8 cellular contexts compared by ENCODE assay signal in the genomic region with DNA sequence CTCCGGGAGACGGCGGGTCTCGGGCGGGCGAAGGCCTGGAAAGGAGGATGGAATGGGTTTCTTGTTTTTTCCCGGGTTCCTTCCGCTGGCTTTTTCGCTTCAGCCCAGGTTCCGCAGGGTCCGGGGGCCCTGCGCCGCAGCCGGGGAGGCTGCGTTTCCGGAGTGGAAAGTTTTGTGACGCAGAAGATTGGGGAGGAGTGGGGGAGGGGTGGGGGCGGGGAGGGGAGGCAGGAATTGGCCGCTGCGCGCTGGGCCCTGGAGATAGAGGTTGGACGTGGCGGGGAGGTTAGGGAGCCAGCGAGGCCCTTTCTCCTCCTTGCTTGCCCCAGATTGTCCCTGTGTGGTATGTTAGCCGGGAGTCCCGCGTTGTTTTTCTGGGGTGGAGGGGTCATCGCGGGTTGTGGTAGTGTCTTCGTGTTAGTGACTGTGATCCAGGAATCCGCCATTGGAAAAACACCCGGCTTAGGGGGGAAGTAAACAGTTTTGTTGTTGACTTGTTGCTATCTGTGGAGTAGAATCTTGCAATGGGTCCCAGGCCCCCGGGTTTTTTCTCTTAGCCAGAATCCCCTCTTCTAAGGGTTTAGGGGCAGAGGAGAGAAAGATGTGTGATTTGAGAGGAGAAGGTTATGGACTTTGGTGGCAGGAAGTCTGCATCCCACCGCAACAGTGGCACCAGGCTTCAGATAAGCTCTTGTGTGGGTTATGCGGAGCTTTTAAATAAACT. TPM values are rescaled to one million over a fixed set of nuclear protein-coding genes. Genes with fewer than 3 reads are reported as not detected.
DNase-seq lines count a peak whose midpoint lies in the region; ATAC-seq and TF ChIP-seq lines count a peak whose summit lies in the region.

No MANE protein-coding gene starts in this region.

- DNase-seq in COLO668 (lab: John Stamatoyannopoulos, UW; ENCODE audit: unreplicated experiment) (peak; percentile 51), H7 (no peak), OCI-M1 (lab: John Stamatoyannopoulos, UW) (peak; percentile 69), activated gamma-delta T cell (lab: John Stamatoyannopoulos, UW) (peak; percentile 67), occipital lobe (lab: John Stamatoyannopoulos, UW) (peak; percentile 32), tibial artery (peak; percentile 63 to 80), NCI-H2081 (lab: John Stamatoyannopoulos, UW) (no peak)

- TF ChIP-seq CTCF in gastroesophageal sphincter (IDR thresholded peaks at IDR 0.05): peak in 1 of 4 experiments; percentile 12
- TF ChIP-seq CTCF in tibial artery (IDR thresholded peaks at IDR 0.05): no peak

- peaks cover 9% of the 10 kb centered on the region for H3K36me3 ChIP-seq in H7 (replicated peaks; ENCODE audit: control insufficient read depth, insufficient read depth, low read length)
- no peaks in the 10 kb centered on the region for H3K36me3 ChIP-seq in gastroesophageal sphincter
- peaks cover 0 to 23% (median 9%) of the 10 kb centered on the region in 3 donors for H3K36me3 ChIP-seq in tibial artery

- H3K27me3 ChIP-seq in H7 (ENCODE audit: control insufficient read depth, insufficient read depth, low read length): no peaks in the 10 kb centered on the region
- H3K27me3 ChIP-seq in gastroesophageal sphincter: no peaks in the 10 kb centered on the region
- no peaks in the 10 kb centered on the region for H3K27me3 ChIP-seq in tibial artery

- intact Hi-C loops in tibial artery (cut with DNase I; ENCODE audit: low total_unique reads): no loop called here

- peak; percentile 35 for ATAC-seq in gastroesophageal sphincter

- H3K4me3 ChIP-seq in H7 (ENCODE audit: insufficient read depth, low read depth, low read length) (peak overlapping the region; percentile 73), gastroesophageal sphincter (peak overlapping the region; percentile 82 to 99), tibial artery (peak overlapping the region; percentile 72 to 87)

- TF ChIP-seq EP300 in gastroesophageal sphincter (IDR thresholded peaks at IDR 0.05): no peak

- TF ChIP-seq POLR2A in gastroesophageal sphincter (IDR thresholded peaks at IDR 0.05): no peak

- H3K9me3 ChIP-seq in gastroesophageal sphincter: no peaks in the 10 kb centered on the region
- no peaks in the 10 kb centered on the region for H3K9me3 ChIP-seq in tibial artery

- H3K27ac ChIP-seq in gastroesophageal sphincter: peak overlapping the region; percentile 98 to 100 (median 100)
- peak overlapping the region; percentile 99 to 100 for H3K27ac ChIP-seq in tibial artery

- WGBS in gastroesophageal sphincter (ENCODE audit: low coverage in 1 of 2), 2 donors: 0 to 20% methylated on average over 1 to 2 of the region's 35 CpGs

- peaks cover 0 to 23% (median 12%) of the 10 kb centered on the region in 3 donors for H3K4me1 ChIP-seq in gastroesophageal sphincter
- H3K4me1 ChIP-seq in tibial artery: peaks cover 0 to 39% (median 17%) of the 10 kb centered on the region in 4 donors

RNA-seq across cellular contexts. Expression of a gene that starts 1.1 kb away (rescaled TPM):
- 186 and 198 TPM in 2 replicates for total RNA-seq in H7 (2014; rRNA removed; shearing (Covaris generic))
- total RNA-seq in gastroesophageal sphincter: 100 to 1,000 TPM; 226 to 385 (median 318) TPM
- 307 TPM for total RNA-seq in occipital lobe

Comparison
In these comparisons a context has a peak if more than half of its experiments do, and no peak if none do; other contexts are left out.
1. DNase-seq: peak in COLO668 (single experiment), OCI-M1 (single experiment), activated gamma-delta T cell (single experiment), occipital lobe (single experiment) and tibial artery (2 of 2); none in H7 (single experiment) and NCI-H2081 (0 of 2).
2. Peak in every context shown above with its lines, with median percentiles within 50 percentile points of each other: H3K4me3 ChIP-seq.